22 cellular contexts compared by ENCODE assay signal in genomic region chr2:240798327-240798905, GRCh38. TPM values are rescaled to one million over a fixed set of nuclear protein-coding genes. Genes with fewer than 3 reads are reported as not detected.
"Had no signal": no experiment of that assay in that cellular context is flagged by ENCODE, and none has a peak within 500 bp of the region (broad histone marks: within the 10 kb centered on the region; RNA-seq: fewer than 3 reads in every experiment).

No MANE protein-coding gene starts in this region.

- ATAC-seq: body of pancreas; lower lobe of right lung; naive thymus-derived CD8-positive, alpha-beta T cell; stimulated activated naive CD8-positive, alpha-beta T cell treated with anti-CD3 and anti-CD28 coated beads, Interleukin-15, amount 100 ng/mL, for 72 hours had no signal

- H3K27me3 ChIP-seq: body of pancreas, colonic mucosa, right atrium auricular region, testis, upper lobe of left lung had no signal

- H3K9me3 Mint-ChIP-seq: activated naive CD8-positive, alpha-beta T cell treated with anti-CD3 and anti-CD28 coated beads for 36 hours; activated T-helper 1 cell treated with anti-CD3 and anti-CD28 coated beads, Interleukin-12 subunit alpha, Interleukin-12 subunit beta, Interleukin-2, Interleukin-4 antibody, amounts not matched to agents 30 ng/mL and 10 ng/mL and 1 ng/mL, durations not matched to agents 14 hours and 24 hours and 36 hours; naive thymus-derived CD8-positive, alpha-beta T cell; stimulated activated naive CD8-positive, alpha-beta T cell treated with anti-CD3 and anti-CD28 coated beads, Interleukin-15, amount 100 ng/mL, for 72 hours had no signal

- H3K4me1 Mint-ChIP-seq: activated naive CD8-positive, alpha-beta T cell treated with anti-CD3 and anti-CD28 coated beads for 36 hours; stimulated activated naive CD8-positive, alpha-beta T cell treated with anti-CD3 and anti-CD28 coated beads, Interleukin-15, amount 100 ng/mL, for 72 hours had no signal

- H3K4me1 ChIP-seq: colonic mucosa, lower lobe of right lung, upper lobe of left lung had no signal

- DNase-seq: activated CD4-positive, alpha-beta T cell treated with anti-CD3 and anti-CD28 coated beads for 1 hour; activated naive CD4-positive, alpha-beta T cell; activated naive CD8-positive, alpha-beta T cell treated with anti-CD3 and anti-CD28 coated beads for 36 hours; amygdala; central memory CD4-positive, alpha-beta T cell; colonic mucosa; erythroblast; foreskin melanocyte; kidney glomerular epithelial cell; naive thymus-derived CD8-positive, alpha-beta T cell; stimulated activated naive CD8-positive, alpha-beta T cell treated with anti-CD3 and anti-CD28 coated beads, Interleukin-15, amount 100 ng/mL, for 72 hours; T-helper 2 cell; testis had no signal

- H3K36me3 Mint-ChIP-seq: activated naive CD8-positive, alpha-beta T cell treated with anti-CD3 and anti-CD28 coated beads for 36 hours; naive thymus-derived CD8-positive, alpha-beta T cell had no signal

- H3K4me3 Mint-ChIP-seq: activated naive CD8-positive, alpha-beta T cell treated with anti-CD3 and anti-CD28 coated beads for 36 hours; activated T-helper 1 cell treated with anti-CD3 and anti-CD28 coated beads, Interleukin-12 subunit alpha, Interleukin-12 subunit beta, Interleukin-2, Interleukin-4 antibody, amounts not matched to agents 30 ng/mL and 10 ng/mL and 1 ng/mL, durations not matched to agents 14 hours and 24 hours and 36 hours; naive thymus-derived CD8-positive, alpha-beta T cell; stimulated activated naive CD8-positive, alpha-beta T cell treated with anti-CD3 and anti-CD28 coated beads, Interleukin-15, amount 100 ng/mL, for 72 hours had no signal

- H3K36me3 ChIP-seq: colonic mucosa, lower lobe of right lung, prostate gland, right atrium auricular region, upper lobe of left lung had no signal

- H3K9me3 ChIP-seq: body of pancreas, colonic mucosa, lower lobe of right lung, prostate gland, right atrium auricular region, testis, upper lobe of left lung had no signal

- H3K4me3 ChIP-seq: body of pancreas, colonic mucosa, lower lobe of right lung, prostate gland, right atrium auricular region, skin epidermis, testis, upper lobe of left lung had no signal

- H3K27ac Mint-ChIP-seq: activated naive CD8-positive, alpha-beta T cell treated with anti-CD3 and anti-CD28 coated beads for 36 hours; activated T-helper 1 cell treated with anti-CD3 and anti-CD28 coated beads, Interleukin-12 subunit alpha, Interleukin-12 subunit beta, Interleukin-2, Interleukin-4 antibody, amounts not matched to agents 30 ng/mL and 10 ng/mL and 1 ng/mL, durations not matched to agents 14 hours and 24 hours and 36 hours; naive thymus-derived CD8-positive, alpha-beta T cell; stimulated activated naive CD8-positive, alpha-beta T cell treated with anti-CD3 and anti-CD28 coated beads, Interleukin-15, amount 100 ng/mL, for 72 hours had no signal

- H3K27ac ChIP-seq: body of pancreas, colonic mucosa, lower lobe of right lung, prostate gland, right atrium auricular region, skin epidermis, testis, upper lobe of left lung, VCaP had no signal

RNA-seq across cellular contexts. Expression of gene KIF1A, which starts 21.6 kb away (rescaled TPM):
- total RNA-seq: mesenteric fat pad; naive thymus-derived CD8-positive, alpha-beta T cell had no signal
